Comparison of ENCODE assay signal across 13 cellular contexts in genomic region chr12:12528361-12529092, GRCh38. TPM values are rescaled to one million over a fixed set of nuclear protein-coding genes. Genes with fewer than 3 reads are reported as not detected.
DNase-seq lines count a peak whose midpoint lies in the region; ATAC-seq, FAIRE-seq and TF ChIP-seq lines count a peak whose summit lies in the region.
"Had no signal": no experiment of that assay in that cellular context is flagged by ENCODE, and none has a peak within 500 bp of the region (broad histone marks: within the 10 kb centered on the region; RNA-seq: fewer than 3 reads in every experiment).

No MANE protein-coding gene starts in this region.

- no peaks in the 10 kb centered on the region for H3K27me3 ChIP-seq in liver (ENCODE audit: control insufficient read depth in 4 of 4, insufficient read depth in 4 of 4, low read length in 3 of 4)
- H3K27me3 ChIP-seq: BLaER1, suprapubic skin had no signal

- H3K4me1 ChIP-seq in liver (ENCODE audit: control insufficient read depth in 4 of 4, insufficient read depth in 4 of 4, low read length in 3 of 4), result peaks cover 0 to 13% (median 5%) of the 10 kb centered on the region in 4 donors

- no peak overlapping the region for H3K4me3 ChIP-seq in liver (ENCODE audit: low read depth in 1 of 3, low read length in 3 of 3)
- H3K4me3 ChIP-seq: BLaER1, suprapubic skin had no signal

- no peak for ATAC-seq in stimulated activated naive CD8-positive, alpha-beta T cell treated with anti-CD3 and anti-CD28 coated beads, Interleukin-15, Interleukin-2, amounts not matched to agents 100 U/mL and 50 U/mL, for 24 hours
- ATAC-seq in HG02981 (IDR thresholded peaks at IDR 0.05; ENCODE audit: unreplicated experiment), result no peak
- ATAC-seq in GM18907 (IDR thresholded peaks at IDR 0.05; ENCODE audit: unreplicated experiment), result no peak

- peak overlapping the region; percentile 89 for H3K27ac Mint-ChIP-seq in stimulated activated naive CD8-positive, alpha-beta T cell treated with anti-CD3 and anti-CD28 coated beads, Interleukin-15, Interleukin-2, amounts not matched to agents 100 ng/mL and 50 ng/mL, for 24 hours
- peak overlapping the region; percentile 81 for H3K27ac Mint-ChIP-seq in activated T-helper 2 cell treated with anti-CD3 and anti-CD28 coated beads, Interferon-gamma antibody, Interleukin-2, Interleukin-4, amounts not matched to agents 10 μg/mL and 5 μg/mL and 100 μg/mL, durations not matched to agents 14 hours and 24 hours and 36 hours

- peaks cover 11% of the 10 kb centered on the region for H3K36me3 Mint-ChIP-seq in stimulated activated naive CD8-positive, alpha-beta T cell treated with anti-CD3 and anti-CD28 coated beads, Interleukin-15, Interleukin-2, amounts not matched to agents 100 ng/mL and 50 ng/mL, for 24 hours (ENCODE audit: low read depth)
- H3K36me3 Mint-ChIP-seq in activated T-helper 2 cell treated with anti-CD3 and anti-CD28 coated beads, Interferon-gamma antibody, Interleukin-2, Interleukin-4, amounts not matched to agents 10 μg/mL and 5 μg/mL and 100 μg/mL, durations not matched to agents 14 hours and 24 hours and 36 hours (ENCODE audit: low read depth), result peaks cover 44% of the 10 kb centered on the region

- TF ChIP-seq RAD21 in liver (IDR thresholded peaks at IDR 0.05), result no peak

- no peak for TF ChIP-seq CTCF in liver (IDR thresholded peaks at IDR 0.05; ENCODE audit: low read depth, low read length, missing input control)

- H3K9ac ChIP-seq in liver (ENCODE audit: low read depth in 1 of 2, low read length in 2 of 2), result no peak overlapping the region
- H3K9ac ChIP-seq: BLaER1 had no signal

- H3K36me3 ChIP-seq in liver (ENCODE audit: control insufficient read depth in 4 of 4, insufficient read depth in 3 of 4, low read depth in 1 of 4, low read length in 3 of 4), result peaks cover 0 to 14% (median 3%) of the 10 kb centered on the region in 4 donors
- H3K36me3 ChIP-seq: BLaER1, suprapubic skin had no signal

- H3K27ac ChIP-seq in liver (ENCODE audit: low read depth in 1 of 2, low read length in 2 of 2), result no peak overlapping the region
- H3K27ac ChIP-seq: BLaER1, suprapubic skin had no signal

- peak; percentile 83 for FAIRE-seq in urothelium cell line (lab: Jason Lieb, UNC)

- H3K9me3 ChIP-seq in liver (ENCODE audit: control insufficient read depth in 4 of 4, low read length in 3 of 4), result no peaks in the 10 kb centered on the region
- H3K9me3 ChIP-seq: BLaER1, suprapubic skin had no signal

- H3K4me3 Mint-ChIP-seq in stimulated activated naive CD8-positive, alpha-beta T cell treated with anti-CD3 and anti-CD28 coated beads, Interleukin-15, Interleukin-2, amounts not matched to agents 100 ng/mL and 50 ng/mL, for 24 hours, result no peak overlapping the region
- no peak overlapping the region for H3K4me3 Mint-ChIP-seq in activated T-helper 2 cell treated with anti-CD3 and anti-CD28 coated beads, Interferon-gamma antibody, Interleukin-2, Interleukin-4, amounts not matched to agents 10 μg/mL and 5 μg/mL and 100 μg/mL, durations not matched to agents 14 hours and 24 hours and 36 hours (ENCODE audit: low read depth)

- 45% methylated on average over 6 of the region's 6 CpGs for WGBS in liver

- no peak for DNase-seq in stimulated activated naive CD8-positive, alpha-beta T cell treated with anti-CD3 and anti-CD28 coated beads, Interleukin-15, Interleukin-2, amounts not matched to agents 100 U/mL and 50 U/mL, for 24 hours
- no peak for DNase-seq in activated T-helper 2 cell treated with anti-CD3 and anti-CD28 coated beads, Interferon-gamma antibody, Interleukin-2, Interleukin-4, amounts not matched to agents 10 μg/mL and 5 μg/mL and 100 μg/mL, durations not matched to agents 14 hours and 24 hours and 36 hours (ENCODE audit: low spot score)
- DNase-seq in urothelium cell line (ENCODE audit: low spot score), result no peak
- DNase-seq in NCI-H1930 (lab: John Stamatoyannopoulos, UW), result no peak
- DNase-seq: activated CD8-positive, alpha-beta memory T cell treated with anti-CD3 and anti-CD28 coated beads, Interleukin-2, amount 50 U/mL, for 4 hours; NCI-H2171 treated with DMSO at 0.1 percent for 48 hours; T-helper 9 cell had no signal

- intact Hi-C loops in activated T-helper 2 cell treated with anti-CD3 and anti-CD28 coated beads, Interferon-gamma antibody, Interleukin-2, Interleukin-4, amounts not matched to agents 10 μg/mL and 5 μg/mL and 100 μg/mL, durations not matched to agents 14 hours and 24 hours and 36 hours (cut with micrococcal nuclease), result loop anchor here (2.0 kb wide), 1 partner anchor 16 kb away; no protein-coding TSS in a partner anchor

- no peaks in the 10 kb centered on the region for H3K9me3 Mint-ChIP-seq in stimulated activated naive CD8-positive, alpha-beta T cell treated with anti-CD3 and anti-CD28 coated beads, Interleukin-15, Interleukin-2, amounts not matched to agents 100 ng/mL and 50 ng/mL, for 24 hours
- H3K9me3 Mint-ChIP-seq in activated T-helper 2 cell treated with anti-CD3 and anti-CD28 coated beads, Interferon-gamma antibody, Interleukin-2, Interleukin-4, amounts not matched to agents 10 μg/mL and 5 μg/mL and 100 μg/mL, durations not matched to agents 14 hours and 24 hours and 36 hours, result no peaks in the 10 kb centered on the region

- H3K4me1 Mint-ChIP-seq in stimulated activated naive CD8-positive, alpha-beta T cell treated with anti-CD3 and anti-CD28 coated beads, Interleukin-15, Interleukin-2, amounts not matched to agents 100 ng/mL and 50 ng/mL, for 24 hours (ENCODE audit: low read depth), result peaks cover 60% of the 10 kb centered on the region
- H3K4me1 Mint-ChIP-seq in activated T-helper 2 cell treated with anti-CD3 and anti-CD28 coated beads, Interferon-gamma antibody, Interleukin-2, Interleukin-4, amounts not matched to agents 10 μg/mL and 5 μg/mL and 100 μg/mL, durations not matched to agents 14 hours and 24 hours and 36 hours (ENCODE audit: low read depth), result peaks cover 33% of the 10 kb centered on the region

- no peaks in the 10 kb centered on the region for H3K27me3 Mint-ChIP-seq in stimulated activated naive CD8-positive, alpha-beta T cell treated with anti-CD3 and anti-CD28 coated beads, Interleukin-15, Interleukin-2, amounts not matched to agents 100 ng/mL and 50 ng/mL, for 24 hours
- no peaks in the 10 kb centered on the region for H3K27me3 Mint-ChIP-seq in activated T-helper 2 cell treated with anti-CD3 and anti-CD28 coated beads, Interferon-gamma antibody, Interleukin-2, Interleukin-4, amounts not matched to agents 10 μg/mL and 5 μg/mL and 100 μg/mL, durations not matched to agents 14 hours and 24 hours and 36 hours (ENCODE audit: low read depth)

TF ChIP-seq in liver, 16 proteins besides CTCF, POLR2A, EP300 and RAD21:
- TF ChIP-seq REST (IDR thresholded peaks at IDR 0.05) (no peak), RXRA (IDR thresholded peaks at IDR 0.05) (peak in 1 of 2 donors; percentile 19), EGR1 (IDR thresholded peaks at IDR 0.05; ENCODE audit: low read depth in 2 of 2) (peak; percentile 84 to 95)

RNA-seq across cellular contexts. Expression of gene DUSP16, which starts 34.1 kb away (rescaled TPM):
- total RNA-seq in activated T-helper 2 cell treated with anti-CD3 and anti-CD28 coated beads, Interferon-gamma antibody, Interleukin-2, Interleukin-4, amounts not matched to agents 10 μg/mL and 5 μg/mL and 100 μg/mL, durations not matched to agents 14 hours and 24 hours and 36 hours, result 64.7 and 66.5 TPM in 2 replicates
- total RNA-seq in liver, result 10 to 100 TPM in 1 of 2 donors, 1 to 10 TPM in 1; 9.9 to 56.4 TPM
- 10 to 100 TPM in 1 of 2 donors, 1 to 10 TPM in 1; 7.8 to 28.2 TPM for polyA plus RNA-seq in liver
